In genomic region chr14:71324767-71325272, GRCh38 we compare ENCODE assay signal across 8 cellular contexts. TPM values are rescaled to one million over a fixed set of nuclear protein-coding genes. Genes with fewer than 3 reads are reported as not detected.
DNase-seq lines count a peak whose midpoint lies in the region; ATAC-seq and TF ChIP-seq lines count a peak whose summit lies in the region.

No MANE protein-coding gene starts in this region.

- CTCF ChIA-PET in mammary epithelial cell (lab: Charles Lee; ENCODE audit: low non-redundant PET) = no interaction called here

- peak overlapping the region; percentile 76 for H3K4me3 ChIP-seq in OCI-LY3 (ENCODE audit: low read length)
- H3K4me3 ChIP-seq in mammary epithelial cell (replicated peaks in 1 of 3; ENCODE audit: insufficient read depth in 1 of 3, low read depth in 2 of 3, low read length in 3 of 3) = no peak overlapping the region
- no peak overlapping the region for H3K4me3 ChIP-seq in smooth muscle cell
- no peak overlapping the region for H3K4me3 ChIP-seq in lower leg skin (ENCODE audit: low read depth, poor library complexity, severe bottlenecking)

- DNase-seq in GM13976 (ENCODE audit: low spot score) (peak; percentile 40), mammary epithelial cell (peak; percentile 24), smooth muscle cell (lab: John Stamatoyannopoulos, UW; ENCODE audit: unreplicated experiment) (no peak), inferior parietal cortex (ENCODE audit: extremely low spot score) (no peak), caudate nucleus (lab: John Stamatoyannopoulos, UW) (no peak), lower leg skin (ENCODE audit: low spot score in 2 of 2) (no peak)

- H3K4me1 ChIP-seq in OCI-LY3 (ENCODE audit: low read length) (peaks cover 55% of the 10 kb centered on the region), mammary epithelial cell (ENCODE audit: insufficient read depth, low read length) (peaks cover 20% of the 10 kb centered on the region), smooth muscle cell (ENCODE audit: low read depth) (peaks cover 36% of the 10 kb centered on the region)

- no peak for ATAC-seq in HG03139 (IDR thresholded peaks at IDR 0.05; ENCODE audit: unreplicated experiment)

- no peak for TF ChIP-seq CTCF in GM13976 (IDR thresholded peaks at IDR 0.05; ENCODE audit: borderline replicate concordance, control extremely low read depth, extremely low read depth, insufficient read depth, missing control alignments)
- TF ChIP-seq CTCF in OCI-LY3 (IDR thresholded peaks at IDR 0.05; ENCODE audit: low read depth, low read length) = no peak; the same call in 1 of the 2 replicates
- no peak for TF ChIP-seq CTCF in mammary epithelial cell (conservative IDR thresholded peaks at IDR 0.05 in 1 of 2, IDR thresholded peaks at IDR 0.05 in 1 of 2; ENCODE audit: extremely low read depth in 1 of 2, insufficient read depth in 1 of 2, low read depth in 1 of 2, low read length in 2 of 2)
- TF ChIP-seq CTCF in smooth muscle cell (IDR thresholded peaks at IDR 0.05; ENCODE audit: borderline replicate concordance, insufficient read depth, poor library complexity, severe bottlenecking) = no peak
- TF ChIP-seq CTCF in lower leg skin (IDR thresholded peaks at IDR 0.05) = no peak

- no TSS peak for BruUV-seq in mammary epithelial cell (replicated peaks; lab: Mats Ljungman, UMichigan)

- H3K9me3 ChIP-seq in OCI-LY3 (ENCODE audit: insufficient read depth, low read length) = no peaks in the 10 kb centered on the region
- H3K9me3 ChIP-seq in mammary epithelial cell (replicated peaks; ENCODE audit: insufficient read depth, low read length) = no peaks in the 10 kb centered on the region
- H3K9me3 ChIP-seq in smooth muscle cell (replicated peaks; ENCODE audit: low read depth) = no peaks in the 10 kb centered on the region

- in situ Hi-C loops in GM13976 (cut with MboI; ENCODE audit: low sequenced_read_pairs, unreplicated experiment) = loop anchor here (10.0 kb wide), 2 partner anchors 230 to 430 kb away; no protein-coding TSS in a partner anchor
- in situ Hi-C loops in mammary epithelial cell (cut with MboI; ENCODE audit: low sequenced_read_pairs in 2 of 2) = loop anchor here in 1 of 2 donors (25.0 kb wide), 1 partner anchor 163 kb away; no protein-coding TSS in a partner anchor

- no peaks in the 10 kb centered on the region for H4K20me1 ChIP-seq in OCI-LY3 (ENCODE audit: insufficient read depth, low read length)
- H4K20me1 ChIP-seq in mammary epithelial cell (ENCODE audit: insufficient read depth, low read length) = no peaks in the 10 kb centered on the region
- H4K20me1 ChIP-seq in smooth muscle cell (ENCODE audit: low read depth) = peaks cover 73% of the 10 kb centered on the region

- H3K4me2 ChIP-seq in OCI-LY3 (ENCODE audit: low read length) (peak overlapping the region; percentile 96), mammary epithelial cell (ENCODE audit: insufficient read depth, low read depth, low read length) (peak overlapping the region; percentile 2), smooth muscle cell (peak overlapping the region; percentile 92)

- H3K9ac ChIP-seq in OCI-LY3 (ENCODE audit: low read length) = peak overlapping the region; percentile 55
- H3K9ac ChIP-seq in mammary epithelial cell (ENCODE audit: insufficient read depth, low read length) = no peak overlapping the region
- no peak overlapping the region for H3K9ac ChIP-seq in smooth muscle cell (ENCODE audit: low read depth)

- H3K79me2 ChIP-seq in OCI-LY3 (ENCODE audit: low read length) (peaks cover 84% of the 10 kb centered on the region), mammary epithelial cell (ENCODE audit: insufficient read depth, low read length) (peaks cover 87% of the 10 kb centered on the region), smooth muscle cell (ENCODE audit: low read depth) (peaks cover 94% of the 10 kb centered on the region)

- dilution Hi-C loops in mammary epithelial cell (cut with HindIII; ENCODE audit: low sequenced_read_pairs) = no loop called here

- intact Hi-C loops in mammary epithelial cell (cut with micrococcal nuclease) (loop anchor here (5.0 to 10.0 kb wide), 3 partner anchors 172 to 530 kb away; no protein-coding TSS in a partner anchor), lower leg skin (cut with DNase I; ENCODE audit: low total_unique reads) (loop anchor here (10.0 kb wide), 1 partner anchor 400 kb away; no protein-coding TSS in a partner anchor)

- H3K36me3 ChIP-seq in OCI-LY3 (replicated peaks; ENCODE audit: low read depth, low read length) (peaks cover 2% of the 10 kb centered on the region), mammary epithelial cell (ENCODE audit: insufficient read depth, low read length) (no peaks in the 10 kb centered on the region), smooth muscle cell (ENCODE audit: low read depth) (no peaks in the 10 kb centered on the region)

- 61% methylated on average over 6 of the region's 6 CpGs for WGBS in mammary epithelial cell (ENCODE audit: low coverage, missing lambda C conversion rate)
- 33% methylated on average over 6 of the region's 6 CpGs for WGBS in smooth muscle cell (ENCODE audit: low lambda C conversion rate)
- 63 to 71% methylated on average over 6 of the region's 6 CpGs for WGBS in lower leg skin, 2 donors

- H3K27me3 ChIP-seq in OCI-LY3 (ENCODE audit: low read depth, low read length) (no peaks in the 10 kb centered on the region), mammary epithelial cell (ENCODE audit: insufficient read depth, low read length) (no peaks in the 10 kb centered on the region), smooth muscle cell (ENCODE audit: low read depth) (no peaks in the 10 kb centered on the region)

- H3K27ac ChIP-seq in OCI-LY3 (ENCODE audit: low read length) (peak overlapping the region; percentile 39), mammary epithelial cell (ENCODE audit: insufficient read depth, low read depth, low read length) (no peak overlapping the region), smooth muscle cell (ENCODE audit: low read depth) (peak overlapping the region; percentile 25), caudate nucleus (ENCODE audit: low read depth, low read length) (no peak overlapping the region)

- H3F3A ChIP-seq in smooth muscle cell (ENCODE audit: low read depth) = peaks cover 3% of the 10 kb centered on the region

- 0 out of 2 replicates have a peak overlapping the region, but pooled peaks have one; percentile 25 for H2AFZ ChIP-seq in OCI-LY3 (ENCODE audit: low read depth, low read length)
- no peak overlapping the region for H2AFZ ChIP-seq in mammary epithelial cell (ENCODE audit: low read depth, low read length)
- no peak overlapping the region for H2AFZ ChIP-seq in smooth muscle cell (ENCODE audit: low read depth)

- no peak for TF ChIP-seq POLR2A in lower leg skin (IDR thresholded peaks at IDR 0.05)

RNA-seq across cellular contexts. Expression of gene SIPA1L1, which starts 4.5 kb away (rescaled TPM):
- total RNA-seq in mammary epithelial cell (100 to 1,000 TPM in 1 of 2 donors, 10 to 100 TPM in 1; 68.1 to 101 TPM), smooth muscle cell (74.1 and 87.8 TPM in 2 replicates), lower leg skin (10 to 100 TPM; 35.2 to 52.4 (median 37.0) TPM)
- polyA plus RNA-seq in mammary epithelial cell (27.3 TPM), smooth muscle cell (74.1 and 90.8 TPM in 2 replicates)
- polyA minus RNA-seq in mammary epithelial cell = 77.4 TPM

Comparison
In these comparisons a context has a peak if more than half of its experiments do, and no peak if none do; other contexts are left out.
1. DNase-seq: peak in GM13976 (single experiment) and mammary epithelial cell (single experiment); none in smooth muscle cell (single experiment), inferior parietal cortex (single experiment), caudate nucleus (0 of 61) and lower leg skin (0 of 2).
2. H3K27ac ChIP-seq: peak in OCI-LY3 (single experiment) and smooth muscle cell (single experiment); none in mammary epithelial cell (single experiment) and caudate nucleus (single experiment).
3. H3K4me2 ChIP-seq: peak in every context shown above with its lines; median percentile 96 in OCI-LY3; 92 in smooth muscle cell; 2 in mammary epithelial cell.